In the genomic region with DNA sequence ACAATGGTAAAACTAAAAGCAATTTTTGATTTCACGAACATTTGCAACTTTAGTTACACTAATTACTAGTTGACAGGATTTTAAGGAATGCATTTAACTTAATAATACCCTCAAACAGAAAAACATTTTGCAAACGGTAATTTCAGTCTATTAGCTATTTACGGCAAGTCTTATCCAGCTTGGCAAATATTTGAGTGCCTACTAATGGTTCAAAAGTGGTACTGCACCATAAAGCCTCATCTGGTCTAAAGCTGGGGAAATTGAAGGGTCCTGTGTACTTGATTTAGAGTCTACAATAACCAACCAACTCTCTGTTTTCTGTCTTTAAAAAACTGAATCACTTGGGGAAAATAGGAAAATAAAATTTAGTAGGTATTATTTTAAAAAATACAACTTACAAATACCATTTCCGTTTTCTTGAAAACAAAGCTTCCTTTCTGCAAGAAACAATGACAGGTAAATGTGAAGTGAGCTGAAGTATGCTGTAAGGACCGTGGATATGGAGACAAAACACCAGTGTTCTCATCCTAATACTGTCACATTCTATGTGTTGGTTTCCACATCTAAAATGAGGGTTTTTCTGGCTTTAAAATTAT, we compare ENCODE assay signal across 8 cellular contexts.
DNase-seq lines count a peak whose midpoint lies in the region; ATAC-seq and TF ChIP-seq lines count a peak whose summit lies in the region.

No MANE protein-coding gene starts in this region.

- DNase-seq in heart left ventricle (no peak), right atrium auricular region (ENCODE audit: low spot score) (no peak), NCI-H1436 treated with DMSO at 0.1 percent for 48 hours (lab: John Stamatoyannopoulos, UW) (peak; percentile 8), body of pancreas (no peak), mesendoderm (peak; percentile 67), T1000 (lab: John Stamatoyannopoulos, UW) (no peak)
- DNase-seq in activated naive CD8-positive, alpha-beta T cell treated with anti-CD3 and anti-CD28 coated beads, Interleukin-2, amount 50 U/mL, for 24 hours = no peak

- H3K9me3 ChIP-seq in heart left ventricle (no peaks in the 10 kb centered on the region), right atrium auricular region (no peaks in the 10 kb centered on the region), body of pancreas (no peaks in the 10 kb centered on the region)

- H3K36me3 ChIP-seq in heart left ventricle = no peaks in the 10 kb centered on the region
- no peaks in the 10 kb centered on the region for H3K36me3 ChIP-seq in right atrium auricular region
- no peaks in the 10 kb centered on the region for H3K36me3 ChIP-seq in body of pancreas (replicated peaks in 1 of 2; ENCODE audit: insufficient read depth in 1 of 2, low read depth in 2 of 2)
- H3K36me3 ChIP-seq in mesendoderm (ENCODE audit: control insufficient read depth, insufficient read depth, low read length) = no peaks in the 10 kb centered on the region

- H3K4ac ChIP-seq in mesendoderm (ENCODE audit: low read depth, low read length) = no peak overlapping the region

- H3K4me3 ChIP-seq in heart left ventricle (no peak overlapping the region), right atrium auricular region (no peak overlapping the region), body of pancreas (no peak overlapping the region), mesendoderm (ENCODE audit: low read length) (no peak overlapping the region)

- H3K56ac ChIP-seq in mesendoderm (ENCODE audit: low read length) = no peak overlapping the region

- ATAC-seq in heart left ventricle = no peak
- peak; percentile 50 for ATAC-seq in HG02623 (IDR thresholded peaks at IDR 0.05; ENCODE audit: unreplicated experiment)
- peak; percentile 55 for ATAC-seq in body of pancreas
- no peak for ATAC-seq in activated naive CD8-positive, alpha-beta T cell treated with anti-CD3 and anti-CD28 coated beads, Interleukin-2, amount 50 U/mL, for 24 hours

- H3K4me2 ChIP-seq in mesendoderm (ENCODE audit: low read length) = no peak overlapping the region

- no peak overlapping the region for H3K9ac ChIP-seq in mesendoderm (ENCODE audit: low read length)

- H3K4me1 Mint-ChIP-seq in activated naive CD8-positive, alpha-beta T cell treated with anti-CD3 and anti-CD28 coated beads, Interleukin-2, amount 50 U/mL, for 24 hours = no peaks in the 10 kb centered on the region

- no peaks in the 10 kb centered on the region for H3K27me3 ChIP-seq in heart left ventricle
- no peaks in the 10 kb centered on the region for H3K27me3 ChIP-seq in right atrium auricular region
- no peaks in the 10 kb centered on the region for H3K27me3 ChIP-seq in body of pancreas
- no peaks in the 10 kb centered on the region for H3K27me3 ChIP-seq in mesendoderm (ENCODE audit: insufficient read depth, low read length, poor library complexity)

- H3K23ac ChIP-seq in mesendoderm (ENCODE audit: low read length) = no peak overlapping the region

- no peaks in the 10 kb centered on the region for H3K36me3 Mint-ChIP-seq in activated naive CD8-positive, alpha-beta T cell treated with anti-CD3 and anti-CD28 coated beads, Interleukin-2, amount 50 U/mL, for 24 hours (ENCODE audit: low read depth)

- H3K79me1 ChIP-seq in mesendoderm (ENCODE audit: low read length) = no peaks in the 10 kb centered on the region

- H2BK5ac ChIP-seq in mesendoderm (ENCODE audit: low read length) = no peak overlapping the region

- peak; percentile 31 to 66 (median 50) for TF ChIP-seq CTCF in heart left ventricle (IDR thresholded peaks at IDR 0.05)
- peak in 1 of 2 donors; percentile 65 for TF ChIP-seq CTCF in right atrium auricular region (IDR thresholded peaks at IDR 0.05)
- TF ChIP-seq CTCF in body of pancreas (IDR thresholded peaks at IDR 0.05) = peak in 6 of 7 experiments; percentile 45 to 71 (median 52)

- no peak overlapping the region for H3K27ac ChIP-seq in heart left ventricle
- H3K27ac ChIP-seq in right atrium auricular region = no peak overlapping the region
- H3K27ac ChIP-seq in body of pancreas = no peak overlapping the region
- no peak overlapping the region for H3K27ac ChIP-seq in mesendoderm (ENCODE audit: low read depth, low read length)

- no peak overlapping the region for H4K8ac ChIP-seq in mesendoderm (ENCODE audit: low read depth, low read length)

- no peak overlapping the region for H4K5ac ChIP-seq in mesendoderm (ENCODE audit: low read length)

- no peak overlapping the region for H2BK120ac ChIP-seq in mesendoderm (ENCODE audit: low read depth, low read length)

- H2AK5ac ChIP-seq in mesendoderm (ENCODE audit: low read length) = no peak overlapping the region

- H3K27ac Mint-ChIP-seq in activated naive CD8-positive, alpha-beta T cell treated with anti-CD3 and anti-CD28 coated beads, Interleukin-2, amount 50 U/mL, for 24 hours = no peak overlapping the region

- H3K79me2 ChIP-seq in mesendoderm (ENCODE audit: control insufficient read depth, insufficient read depth, low read length) = no peaks in the 10 kb centered on the region

- H3K4me1 ChIP-seq in heart left ventricle = no peaks in the 10 kb centered on the region
- H3K4me1 ChIP-seq in right atrium auricular region = no peaks in the 10 kb centered on the region
- H3K4me1 ChIP-seq in body of pancreas = no peaks in the 10 kb centered on the region
- H3K4me1 ChIP-seq in mesendoderm (ENCODE audit: control insufficient read depth, low read depth, low read length) = no peaks in the 10 kb centered on the region

- TF ChIP-seq POLR2A in heart left ventricle (IDR thresholded peaks at IDR 0.05) = no peak
- no peak for TF ChIP-seq POLR2A in body of pancreas (IDR thresholded peaks at IDR 0.05)

- H3K18ac ChIP-seq in mesendoderm (ENCODE audit: low read length) = no peak overlapping the region

- H2BK15ac ChIP-seq in mesendoderm (replicated peaks; ENCODE audit: low read depth) = no peak overlapping the region

- 31 to 42% (median 33%) methylated on average over 5 of the region's 5 CpGs for WGBS in heart left ventricle, 4 donors
- WGBS in body of pancreas, 2 donors = 23 to 26% methylated on average over 5 of the region's 5 CpGs
- no CpG with 5 or more reads among the region's 5 CpGs for WGBS in mesendoderm (ENCODE audit: extremely low coverage, insufficient coverage, low lambda C conversion rate)

- intact Hi-C loops in heart left ventricle (cut with DNase I) = no loop called here
- intact Hi-C loops in body of pancreas (cut with DNase I) = no loop called here

- H3K9me3 Mint-ChIP-seq in activated naive CD8-positive, alpha-beta T cell treated with anti-CD3 and anti-CD28 coated beads, Interleukin-2, amount 50 U/mL, for 24 hours = no peaks in the 10 kb centered on the region

- H3K27me3 Mint-ChIP-seq in activated naive CD8-positive, alpha-beta T cell treated with anti-CD3 and anti-CD28 coated beads, Interleukin-2, amount 50 U/mL, for 24 hours = peaks cover 10% of the 10 kb centered on the region

- H3K4me3 Mint-ChIP-seq in activated naive CD8-positive, alpha-beta T cell treated with anti-CD3 and anti-CD28 coated beads, Interleukin-2, amount 50 U/mL, for 24 hours = no peak overlapping the region

Comparison
In these comparisons a context has a peak if more than half of its experiments do, and no peak if none do; other contexts are left out.
1. ATAC-seq: peak in HG02623 (single experiment) and body of pancreas (single experiment); none in heart left ventricle (0 of 4) and activated naive CD8-positive, alpha-beta T cell treated with anti-CD3 and anti-CD28 coated beads, Interleukin-2, amount 50 U/mL, for 24 hours (single experiment).
2. DNase-seq: peak in NCI-H1436 treated with DMSO at 0.1 percent for 48 hours (single experiment) and mesendoderm (single experiment); none in heart left ventricle (0 of 5), right atrium auricular region (single experiment), body of pancreas (0 of 4), activated naive CD8-positive, alpha-beta T cell treated with anti-CD3 and anti-CD28 coated beads, Interleukin-2, amount 50 U/mL, for 24 hours (single experiment) and T1000 (single experiment).